8 cellular contexts compared by ENCODE assay signal in genomic region chr22:38314140-38314991, GRCh38. TPM values are rescaled to one million over a fixed set of nuclear protein-coding genes. Genes with fewer than 3 reads are reported as not detected.
A peak's percentile ranks its signal among the peaks of the same experiment; 100 is the strongest.
DNase-seq lines count a peak whose midpoint lies in the region; ATAC-seq, FAIRE-seq and TF ChIP-seq lines count a peak whose summit lies in the region.

No MANE protein-coding gene starts in this region.

- no peak for TF ChIP-seq RAD21 in liver (IDR thresholded peaks at IDR 0.05)

- peaks cover 71% of the 10 kb centered on the region for H4K20me1 ChIP-seq in astrocyte (ENCODE audit: insufficient read depth, low read length)

- H3K4me1 Mint-ChIP-seq in activated T-cell treated with anti-CD3 and anti-CD28 coated beads, Interleukin-2, amount 50 U/mL, for 24 hours (ENCODE audit: low read depth), result peaks cover 67% of the 10 kb centered on the region
- H3K4me1 Mint-ChIP-seq in astrocyte (ENCODE audit: low read depth, unreplicated experiment), result peaks cover 52% of the 10 kb centered on the region

- peak overlapping the region; percentile 91 for H3K27ac Mint-ChIP-seq in activated T-cell treated with anti-CD3 and anti-CD28 coated beads, Interleukin-2, amount 50 U/mL, for 24 hours
- H3K27ac Mint-ChIP-seq in astrocyte (ENCODE audit: unreplicated experiment), result peak overlapping the region; percentile 66

- H3K4me1 ChIP-seq in astrocyte (ENCODE audit: insufficient read depth, low read length) (peaks cover 71% of the 10 kb centered on the region), liver (ENCODE audit: control insufficient read depth in 4 of 4, insufficient read depth in 4 of 4, low read length in 3 of 4) (peaks cover 12 to 25% (median 14%) of the 10 kb centered on the region in 4 donors), transverse colon (peaks cover 57 to 85% (median 70%) of the 10 kb centered on the region in 4 donors)

- 71% methylated on average over 19 of the region's 19 CpGs for WGBS in liver
- WGBS in transverse colon (ENCODE audit: low coverage in 1 of 2), 2 donors, result 40 to 55% methylated on average over 1 to 19 of the region's 19 CpGs

- H3K27ac ChIP-seq in astrocyte (ENCODE audit: low read depth, low read length), result peak overlapping the region; percentile 91
- peak overlapping the region; percentile 87 to 92 for H3K27ac ChIP-seq in liver (ENCODE audit: low read depth in 1 of 2, low read length in 2 of 2)
- peak overlapping the region; percentile 96 to 99 (median 98) for H3K27ac ChIP-seq in transverse colon

- H3K9me3 Mint-ChIP-seq in activated T-cell treated with anti-CD3 and anti-CD28 coated beads, Interleukin-2, amount 50 U/mL, for 24 hours, result no peaks in the 10 kb centered on the region
- H3K9me3 Mint-ChIP-seq in astrocyte (ENCODE audit: unreplicated experiment), result no peaks in the 10 kb centered on the region

- in situ Hi-C loops in transverse colon (cut with MboI; ENCODE audit: low pct_ligation_motif_present in 1 of 4, low pct_unique_long_range_greater_than_20kb in 1 of 4, low sequenced_read_pairs in 3 of 4), result loop anchor here in 1 of 4 donors (25.0 kb wide), 1 partner anchor 98 kb away; no protein-coding TSS in a partner anchor

- TF ChIP-seq POLR2A in transverse colon (IDR thresholded peaks at IDR 0.05), result peak; percentile 28

- peaks cover 63% of the 10 kb centered on the region for H3K36me3 Mint-ChIP-seq in activated T-cell treated with anti-CD3 and anti-CD28 coated beads, Interleukin-2, amount 50 U/mL, for 24 hours (ENCODE audit: low read depth)
- H3K36me3 Mint-ChIP-seq in astrocyte (ENCODE audit: low read depth, unreplicated experiment), result peaks cover 6% of the 10 kb centered on the region

- TF ChIP-seq CTCF in astrocyte (IDR thresholded peaks at IDR 0.05; ENCODE audit: insufficient read depth, low read depth, low read length) (no peak), liver (IDR thresholded peaks at IDR 0.05; ENCODE audit: low read depth, low read length, missing input control) (no peak), transverse colon (IDR thresholded peaks at IDR 0.05) (no peak)

- peaks cover 76% of the 10 kb centered on the region for H3K79me2 ChIP-seq in astrocyte (ENCODE audit: insufficient read depth, low read length)

- peak overlapping the region; percentile 96 for H3K4me2 ChIP-seq in astrocyte (ENCODE audit: low read length)

- H3K9ac ChIP-seq in astrocyte (ENCODE audit: low read length), result peak overlapping the region; percentile 100
- peak overlapping the region in 1 of 2 donors; percentile 28 for H3K9ac ChIP-seq in liver (ENCODE audit: low read depth in 1 of 2, low read length in 2 of 2)

- peaks cover 9% of the 10 kb centered on the region for H3K36me3 ChIP-seq in astrocyte (ENCODE audit: insufficient read depth, low read length)
- peaks cover 0 to 3% (median 1%) of the 10 kb centered on the region in 4 donors for H3K36me3 ChIP-seq in liver (ENCODE audit: control insufficient read depth in 4 of 4, insufficient read depth in 3 of 4, low read depth in 1 of 4, low read length in 3 of 4)
- no peaks in the 10 kb centered on the region for H3K36me3 ChIP-seq in transverse colon

- H3K4me3 ChIP-seq in astrocyte (ENCODE audit: insufficient read depth, low read depth, low read length), result peak overlapping the region; percentile 89
- no peak overlapping the region for H3K4me3 ChIP-seq in liver (ENCODE audit: low read depth in 1 of 3, low read length in 3 of 3)
- peak overlapping the region in 3 of 4 donors; percentile 64 to 92 (median 90) for H3K4me3 ChIP-seq in transverse colon

- H3K27me3 Mint-ChIP-seq in activated T-cell treated with anti-CD3 and anti-CD28 coated beads, Interleukin-2, amount 50 U/mL, for 24 hours, result no peaks in the 10 kb centered on the region
- no peaks in the 10 kb centered on the region for H3K27me3 Mint-ChIP-seq in astrocyte (ENCODE audit: low read depth, unreplicated experiment)

- H2AFZ ChIP-seq in astrocyte (ENCODE audit: low read depth, low read length), result no peak overlapping the region

- H3K27me3 ChIP-seq in astrocyte (ENCODE audit: insufficient read depth, low read length) (no peaks in the 10 kb centered on the region), liver (ENCODE audit: control insufficient read depth in 4 of 4, insufficient read depth in 4 of 4, low read length in 3 of 4) (no peaks in the 10 kb centered on the region), transverse colon (no peaks in the 10 kb centered on the region)

- no peaks in the 10 kb centered on the region for H3K9me3 ChIP-seq in astrocyte (ENCODE audit: insufficient read depth, low read depth, low read length)
- no peaks in the 10 kb centered on the region for H3K9me3 ChIP-seq in liver (ENCODE audit: control insufficient read depth in 4 of 4, low read length in 3 of 4)
- no peaks in the 10 kb centered on the region for H3K9me3 ChIP-seq in transverse colon

- H3K4me3 Mint-ChIP-seq in activated T-cell treated with anti-CD3 and anti-CD28 coated beads, Interleukin-2, amount 50 U/mL, for 24 hours, result peak overlapping the region; percentile 90
- H3K4me3 Mint-ChIP-seq in astrocyte (ENCODE audit: unreplicated experiment), result peak overlapping the region; percentile 97

- peak; percentile 41 for DNase-seq in activated T-cell treated with anti-CD3 and anti-CD28 coated beads, Interleukin-2, amount 50 U/mL, for 24 hours
- DNase-seq in activated T-cell treated with anti-CD3 and anti-CD28 coated beads for 4 hours, result no peak
- peak; percentile 52 for DNase-seq in astrocyte (ENCODE audit: low read depth)
- peak; percentile 44 for DNase-seq in transverse colon
- DNase-seq in putamen (ENCODE audit: low spot score), result no peak
- DNase-seq in NCI-H1105 (lab: John Stamatoyannopoulos, UW), result no peak

- no peak for TF ChIP-seq EP300 in transverse colon (IDR thresholded peaks at IDR 0.05; ENCODE audit: low read depth)

- intact Hi-C loops in transverse colon (cut with DNase I; ENCODE audit: low total_unique reads), result no loop called here

- ATAC-seq in HG03159 (IDR thresholded peaks at IDR 0.05; ENCODE audit: unreplicated experiment), result no peak

- no peak for FAIRE-seq in astrocyte (lab: Jason Lieb, UNC)

TF ChIP-seq in liver, 16 proteins besides CTCF, POLR2A, EP300 and RAD21 (continues in another document):
- TF ChIP-seq GABPA (IDR thresholded peaks at IDR 0.05 in 1 of 2, conservative IDR thresholded peaks at IDR 0.05 in 1 of 2), result no peak
- TF ChIP-seq FOXA2 (IDR thresholded peaks at IDR 0.05), result no peak
- no peak for TF ChIP-seq HNF4G (IDR thresholded peaks at IDR 0.05)
- no peak for TF ChIP-seq FOXA1 (IDR thresholded peaks at IDR 0.05)
- TF ChIP-seq SP1 (IDR thresholded peaks at IDR 0.05), result no peak
- TF ChIP-seq EGR1 (IDR thresholded peaks at IDR 0.05; ENCODE audit: low read depth in 2 of 2), result no peak
- no peak for TF ChIP-seq TAF1 (conservative IDR thresholded peaks at IDR 0.05)
- TF ChIP-seq JUND (IDR thresholded peaks at IDR 0.05), result no peak
- TF ChIP-seq, protein P1, sequence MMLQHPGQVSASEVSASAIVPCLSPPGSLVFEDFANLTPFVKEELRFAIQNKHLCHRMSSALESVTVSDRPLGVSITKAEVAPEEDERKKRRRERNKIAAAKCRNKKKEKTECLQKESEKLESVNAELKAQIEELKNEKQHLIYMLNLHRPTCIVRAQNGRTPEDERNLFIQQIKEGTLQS (IDR thresholded peaks at IDR 0.05), result no peak
- TF ChIP-seq NR2F2 (IDR thresholded peaks at IDR 0.05), result no peak
- TF ChIP-seq ZBTB33 (IDR thresholded peaks at IDR 0.05), result no peak
- TF ChIP-seq, protein P2, sequence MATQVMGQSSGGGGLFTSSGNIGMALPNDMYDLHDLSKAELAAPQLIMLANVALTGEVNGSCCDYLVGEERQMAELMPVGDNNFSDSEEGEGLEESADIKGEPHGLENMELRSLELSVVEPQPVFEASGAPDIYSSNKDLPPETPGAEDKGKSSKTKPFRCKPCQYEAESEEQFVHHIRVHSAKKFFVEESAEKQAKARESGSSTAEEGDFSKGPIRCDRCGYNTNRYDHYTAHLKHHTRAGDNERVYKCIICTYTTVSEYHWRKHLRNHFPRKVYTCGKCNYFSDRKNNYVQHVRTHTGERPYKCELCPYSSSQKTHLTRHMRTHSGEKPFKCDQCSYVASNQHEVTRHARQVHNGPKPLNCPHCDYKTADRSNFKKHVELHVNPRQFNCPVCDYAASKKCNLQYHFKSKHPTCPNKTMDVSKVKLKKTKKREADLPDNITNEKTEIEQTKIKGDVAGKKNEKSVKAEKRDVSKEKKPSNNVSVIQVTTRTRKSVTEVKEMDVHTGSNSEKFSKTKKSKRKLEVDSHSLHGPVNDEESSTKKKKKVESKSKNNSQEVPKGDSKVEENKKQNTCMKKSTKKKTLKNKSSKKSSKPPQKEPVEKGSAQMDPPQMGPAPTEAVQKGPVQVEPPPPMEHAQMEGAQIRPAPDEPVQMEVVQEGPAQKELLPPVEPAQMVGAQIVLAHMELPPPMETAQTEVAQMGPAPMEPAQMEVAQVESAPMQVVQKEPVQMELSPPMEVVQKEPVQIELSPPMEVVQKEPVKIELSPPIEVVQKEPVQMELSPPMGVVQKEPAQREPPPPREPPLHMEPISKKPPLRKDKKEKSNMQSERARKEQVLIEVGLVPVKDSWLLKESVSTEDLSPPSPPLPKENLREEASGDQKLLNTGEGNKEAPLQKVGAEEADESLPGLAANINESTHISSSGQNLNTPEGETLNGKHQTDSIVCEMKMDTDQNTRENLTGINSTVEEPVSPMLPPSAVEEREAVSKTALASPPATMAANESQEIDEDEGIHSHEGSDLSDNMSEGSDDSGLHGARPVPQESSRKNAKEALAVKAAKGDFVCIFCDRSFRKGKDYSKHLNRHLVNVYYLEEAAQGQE (IDR thresholded peaks at IDR 0.05), result no peak

RNA-seq across cellular contexts. Expression of gene CSNK1E, which starts 2.9 kb away (rescaled TPM):
- total RNA-seq in astrocyte, result 157 and 171 TPM in 2 replicates
- 10 to 100 TPM; 11.4 to 27.4 TPM for total RNA-seq in liver
- polyA plus RNA-seq in liver, result 10 to 100 TPM in 1 of 2 donors, 1 to 10 TPM in 1; 8.4 to 16.0 TPM
- 100 to 1,000 TPM in 2 of 4 donors, 10 to 100 TPM in 2; 47.9 to 179 (median 106) TPM for total RNA-seq in transverse colon

RNA-seq across cellular contexts. Expression of gene TMEM184B, which starts 41.6 kb away (rescaled TPM):
- total RNA-seq in astrocyte (109 and 114 TPM in 2 replicates), liver (10 to 100 TPM in 1 of 2 donors, 1 to 10 TPM in 1; 9.1 to 12.6 TPM), transverse colon (10 to 100 TPM; 18.7 to 88.4 (median 41.1) TPM)
- polyA plus RNA-seq in liver, result 10 to 100 TPM in 1 of 2 donors, 1 to 10 TPM in 1; 7.5 to 10.8 TPM

Comparison
In these comparisons a context has a peak if more than half of its experiments do, and no peak if none do; other contexts are left out.
1. DNase-seq: peak in activated T-cell treated with anti-CD3 and anti-CD28 coated beads, Interleukin-2, amount 50 U/mL, for 24 hours (single experiment), astrocyte (single experiment) and transverse colon (single experiment); none in activated T-cell treated with anti-CD3 and anti-CD28 coated beads for 4 hours (single experiment), putamen (single experiment) and NCI-H1105 (single experiment).
2. H3K4me3 ChIP-seq: peak in astrocyte (single experiment) and transverse colon (3 of 4); none in liver (0 of 3).
3. Peak in every context shown above with its lines, with median percentiles within 50 percentile points of each other: H3K27ac ChIP-seq.